In genomic region chr1:174991473-174991872, GRCh38 we compare ENCODE assay signal across 1 cellular context.
TF ChIP-seq lines count a peak whose summit lies in the region.

No MANE protein-coding gene starts in this region.

TF ChIP-seq in HepG2, 621 proteins besides CTCF, POLR2A, EP300 and RAD21:
- TF ChIP-seq ZC3H13 (CRISPR knock-in tag; IDR thresholded peaks at IDR 0.05) = no peak
- TF ChIP-seq ZNF557 (CRISPR knock-in tag; IDR thresholded peaks at IDR 0.05) = no peak
- TF ChIP-seq THRA (CRISPR knock-in tag; IDR thresholded peaks at IDR 0.05; ENCODE audit: borderline replicate concordance) = no peak
- TF ChIP-seq CHD4 (IDR thresholded peaks at IDR 0.05; ENCODE audit: borderline replicate concordance, low read length) = no peak
- TF ChIP-seq CENPT (CRISPR knock-in tag; IDR thresholded peaks at IDR 0.05; ENCODE audit: low read depth) = no peak
- no peak for TF ChIP-seq NAIF1 (CRISPR knock-in tag; IDR thresholded peaks at IDR 0.05; ENCODE audit: borderline replicate concordance)
- no peak for TF ChIP-seq SRSF4 (IDR thresholded peaks at IDR 0.05; ENCODE audit: low read depth, low read length, poor library complexity, severe bottlenecking)
- no peak for TF ChIP-seq ADNP (CRISPR knock-in tag; IDR thresholded peaks at IDR 0.05)
- no peak for TF ChIP-seq SIX4 (CRISPR knock-in tag; IDR thresholded peaks at IDR 0.05)
- no peak for TF ChIP-seq ZNF263 (CRISPR knock-in tag; IDR thresholded peaks at IDR 0.05)
- TF ChIP-seq RFXAP (CRISPR knock-in tag; IDR thresholded peaks at IDR 0.05; ENCODE audit: borderline replicate concordance) = no peak
